2 cellular contexts compared by ENCODE assay signal in genomic region chr21:33428669-33429068, GRCh38.
TF ChIP-seq lines count a peak whose summit lies in the region.

No MANE protein-coding gene starts in this region.

TF ChIP-seq in A549, 52 proteins besides CTCF, POLR2A, EP300 and RAD21 (continued from another document):
- TF ChIP-seq JUNB (IDR thresholded peaks at IDR 0.05): no peak
- TF ChIP-seq, protein P1, sequence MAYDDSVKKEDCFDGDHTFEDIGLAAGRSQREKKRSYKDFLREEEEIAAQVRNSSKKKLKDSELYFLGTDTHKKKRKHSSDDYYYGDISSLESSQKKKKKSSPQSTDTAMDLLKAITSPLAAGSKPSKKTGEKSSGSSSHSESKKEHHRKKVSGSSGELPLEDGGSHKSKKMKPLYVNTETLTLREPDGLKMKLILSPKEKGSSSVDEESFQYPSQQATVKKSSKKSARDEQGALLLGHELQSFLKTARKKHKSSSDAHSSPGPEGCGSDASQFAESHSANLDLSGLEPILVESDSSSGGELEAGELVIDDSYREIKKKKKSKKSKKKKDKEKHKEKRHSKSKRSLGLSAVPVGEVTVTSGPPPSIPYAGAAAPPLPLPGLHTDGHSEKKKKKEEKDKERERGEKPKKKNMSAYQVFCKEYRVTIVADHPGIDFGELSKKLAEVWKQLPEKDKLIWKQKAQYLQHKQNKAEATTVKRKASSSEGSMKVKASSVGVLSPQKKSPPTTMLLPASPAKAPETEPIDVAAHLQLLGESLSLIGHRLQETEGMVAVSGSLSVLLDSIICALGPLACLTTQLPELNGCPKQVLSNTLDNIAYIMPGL (CRISPR knock-in tag; IDR thresholded peaks at IDR 0.05; ENCODE audit: borderline replicate concordance): no peak
- TF ChIP-seq TP53 (CRISPR knock-in tag; IDR thresholded peaks at IDR 0.05): no peak
- TF ChIP-seq RCOR1 (IDR thresholded peaks at IDR 0.05; ENCODE audit: low read depth, low read length): no peak
- no peak for TF ChIP-seq PHF8 (IDR thresholded peaks at IDR 0.05; ENCODE audit: borderline replicate concordance, low read depth)
- no peak for TF ChIP-seq EHF (CRISPR knock-in tag; IDR thresholded peaks at IDR 0.05)
- TF ChIP-seq HOXB5 (CRISPR knock-in tag; IDR thresholded peaks at IDR 0.05): no peak
- no peak for TF ChIP-seq CEBPB (IDR thresholded peaks at IDR 0.05)
- TF ChIP-seq PBX3 (IDR thresholded peaks at IDR 0.05): no peak
- no peak for TF ChIP-seq ELK1 (IDR thresholded peaks at IDR 0.05; ENCODE audit: low read depth, low read length)
- TF ChIP-seq HOXA7 (CRISPR knock-in tag; IDR thresholded peaks at IDR 0.05): no peak
TF ChIP-seq in A549: peak in this region for 0.

TF ChIP-seq in HEK293, 187 proteins besides CTCF, POLR2A, EP300 and RAD21 (continued from another document):
- TF ChIP-seq ZNF629 (tag by site-specific recombination; IDR thresholded peaks at IDR 0.05) (no peak), YY2 (tag by site-specific recombination; IDR thresholded peaks at IDR 0.05) (no peak), ZNF510 (tag by site-specific recombination; IDR thresholded peaks at IDR 0.05; ENCODE audit: insufficient replicate concordance) (no peak), KLF1 (tag by site-specific recombination; IDR thresholded peaks at IDR 0.05) (peak; percentile 87), ZNF549 (tag by site-specific recombination; IDR thresholded peaks at IDR 0.05) (no peak), ZNF596 (tag by site-specific recombination; IDR thresholded peaks at IDR 0.05) (no peak), ZNF121 (tag by site-specific recombination; IDR thresholded peaks at IDR 0.05) (no peak), ZNF132 (tag by site-specific recombination; IDR thresholded peaks at IDR 0.05; ENCODE audit: borderline replicate concordance) (no peak), ZNF133 (tag by site-specific recombination; IDR thresholded peaks at IDR 0.05) (no peak), AEBP2 (tag by site-specific recombination; IDR thresholded peaks at IDR 0.05; ENCODE audit: borderline replicate concordance) (no peak), ZNF518A (tag by site-specific recombination; conservative IDR thresholded peaks at IDR 0.05; ENCODE audit: low read depth) (no peak), ZBTB1 (tag by site-specific recombination; IDR thresholded peaks at IDR 0.05) (no peak), BCL6B (tag by site-specific recombination; IDR thresholded peaks at IDR 0.05) (no peak), ZNF302 (tag by site-specific recombination; IDR thresholded peaks at IDR 0.05; ENCODE audit: low read depth) (no peak), KLF17 (tag by site-specific recombination; IDR thresholded peaks at IDR 0.05) (0 out of 2 replicates have a peak, but pooled peaks have one; percentile 51), ZNF600 (tag by site-specific recombination; IDR thresholded peaks at IDR 0.05) (peak; percentile 27; the same call in 1 of the 2 replicates), ZNF571 (tag by site-specific recombination; IDR thresholded peaks at IDR 0.05) (no peak), PRDM10 (tag by site-specific recombination; IDR thresholded peaks at IDR 0.05) (no peak), ZNF776 (tag by site-specific recombination; IDR thresholded peaks at IDR 0.05; ENCODE audit: borderline replicate concordance) (no peak), ZNF747 (tag by site-specific recombination; IDR thresholded peaks at IDR 0.05) (no peak), ELK4 (IDR thresholded peaks at IDR 0.05; ENCODE audit: borderline replicate concordance, low read depth, low read length) (no peak), ZNF140 (tag by site-specific recombination; IDR thresholded peaks at IDR 0.05) (no peak)
- TF ChIP-seq, protein P2, sequence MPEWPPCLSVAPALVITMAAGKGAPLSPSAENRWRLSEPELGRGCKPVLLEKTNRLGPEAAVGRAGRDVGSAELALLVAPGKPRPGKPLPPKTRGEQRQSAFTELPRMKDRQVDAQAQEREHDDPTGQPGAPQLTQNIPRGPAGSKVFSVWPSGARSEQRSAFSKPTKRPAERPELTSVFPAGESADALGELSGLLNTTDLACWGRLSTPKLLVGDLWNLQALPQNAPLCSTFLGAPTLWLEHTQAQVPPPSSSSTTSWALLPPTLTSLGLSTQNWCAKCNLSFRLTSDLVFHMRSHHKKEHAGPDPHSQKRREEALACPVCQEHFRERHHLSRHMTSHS (tag by site-specific recombination; IDR thresholded peaks at IDR 0.05): no peak
- TF ChIP-seq, protein P3, sequence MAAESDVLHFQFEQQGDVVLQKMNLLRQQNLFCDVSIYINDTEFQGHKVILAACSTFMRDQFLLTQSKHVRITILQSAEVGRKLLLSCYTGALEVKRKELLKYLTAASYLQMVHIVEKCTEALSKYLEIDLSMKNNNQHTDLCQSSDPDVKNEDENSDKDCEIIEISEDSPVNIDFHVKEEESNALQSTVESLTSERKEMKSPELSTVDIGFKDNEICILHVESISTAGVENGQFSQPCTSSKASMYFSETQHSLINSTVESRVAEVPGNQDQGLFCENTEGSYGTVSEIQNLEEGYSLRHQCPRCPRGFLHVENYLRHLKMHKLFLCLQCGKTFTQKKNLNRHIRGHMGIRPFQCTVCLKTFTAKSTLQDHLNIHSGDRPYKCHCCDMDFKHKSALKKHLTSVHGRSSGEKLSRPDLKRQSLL (tag by site-specific recombination; IDR thresholded peaks at IDR 0.05): peak; percentile 85
